1 cellular context compared by ENCODE assay signal in genomic region chr15:89071471-89071870, GRCh38.
TF ChIP-seq lines count a peak whose summit lies in the region.

No MANE protein-coding gene starts in this region.

TF ChIP-seq in IMR-90, 13 proteins besides CTCF, POLR2A, EP300 and RAD21:
- TF ChIP-seq RCOR1 (IDR thresholded peaks at IDR 0.05; ENCODE audit: insufficient replicate concordance, low read length) (no peak), ELK1 (IDR thresholded peaks at IDR 0.05; ENCODE audit: borderline replicate concordance, low read depth, low read length) (no peak), MAFK (IDR thresholded peaks at IDR 0.05; ENCODE audit: low read depth, low read length) (no peak), RFX5 (IDR thresholded peaks at IDR 0.05; ENCODE audit: low read depth, low read length) (no peak), BHLHE40 (IDR thresholded peaks at IDR 0.05; ENCODE audit: low read depth, low read length) (no peak), MXI1 (IDR thresholded peaks at IDR 0.05; ENCODE audit: borderline replicate concordance, low read depth, low read length) (no peak), USF2 (IDR thresholded peaks at IDR 0.05; ENCODE audit: low read depth, low read length) (no peak), MAZ (IDR thresholded peaks at IDR 0.05; ENCODE audit: borderline replicate concordance, low read depth, low read length) (no peak), SMC3 (IDR thresholded peaks at IDR 0.05; ENCODE audit: low read depth, low read length) (no peak), NFE2L2 (IDR thresholded peaks at IDR 0.05; ENCODE audit: low read depth, low read length) (no peak), CHD1 (IDR thresholded peaks at IDR 0.05; ENCODE audit: low read depth, low read length) (no peak), FOS (IDR thresholded peaks at IDR 0.05; ENCODE audit: low read depth, low read length) (no peak), CEBPB (IDR thresholded peaks at IDR 0.05; ENCODE audit: low read depth, low read length) (no peak)
TF ChIP-seq in IMR-90: peak in this region for 0.
